In the genomic region with DNA sequence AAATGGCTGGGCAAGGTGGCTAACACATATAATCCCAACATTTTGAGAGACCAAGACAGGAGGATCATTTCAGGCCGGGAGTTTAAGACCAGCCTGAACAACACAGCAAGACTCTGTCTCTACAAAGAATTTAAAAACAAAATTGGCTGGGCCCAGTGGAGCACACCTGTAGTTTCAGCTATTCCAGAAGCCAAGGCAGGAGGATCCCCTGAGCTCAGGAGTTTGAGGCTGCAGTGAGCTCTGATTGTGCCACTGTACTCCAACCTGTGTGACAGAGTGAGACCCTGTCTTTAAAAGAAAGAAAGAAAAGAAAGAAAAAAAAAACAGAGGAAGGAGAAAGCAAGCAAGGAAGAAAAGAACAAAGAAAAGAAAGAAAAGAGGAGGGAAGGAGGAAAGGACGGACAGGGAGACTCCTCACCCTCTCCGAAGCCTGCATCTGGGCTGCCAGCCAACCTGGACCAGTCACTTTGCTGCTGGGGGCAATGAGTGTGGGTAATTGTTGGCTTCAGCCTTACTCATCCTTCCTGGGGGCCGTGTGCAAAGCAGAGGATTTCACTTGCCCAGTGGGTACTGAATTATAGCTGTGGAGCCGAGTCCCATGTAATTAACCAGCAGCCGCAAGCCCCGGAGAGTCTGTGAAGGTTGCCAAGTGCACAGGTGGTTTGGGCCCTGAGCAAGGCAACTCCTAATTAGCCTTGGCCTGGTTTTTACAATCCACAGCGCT, we compare ENCODE assay signal across 10 cellular contexts. TPM values are rescaled to one million over a fixed set of nuclear protein-coding genes. Genes with fewer than 3 reads are reported as not detected.
DNase-seq lines count a peak whose midpoint lies in the region; ATAC-seq and TF ChIP-seq lines count a peak whose summit lies in the region.
"Had no signal": no experiment of that assay in that cellular context is flagged by ENCODE, and none has a peak within 500 bp of the region (broad histone marks: within the 10 kb centered on the region; RNA-seq: fewer than 3 reads in every experiment).

No MANE protein-coding gene starts in this region.

- H3K9ac ChIP-seq in mammary epithelial cell (ENCODE audit: insufficient read depth, low read length): no peak overlapping the region

- intact Hi-C loops in mammary epithelial cell (cut with micrococcal nuclease): no loop called here
- intact Hi-C loops in heart right ventricle (cut with DNase I): no loop called here
- intact Hi-C loops in transverse colon (cut with DNase I; ENCODE audit: low total_unique reads): no loop called here

- H3K27me3 ChIP-seq in mammary epithelial cell (ENCODE audit: insufficient read depth, low read length) (no peaks in the 10 kb centered on the region), HAP-1 (ENCODE audit: low read depth) (peaks cover 15% of the 10 kb centered on the region; the same call in 1 of the 2 replicates), heart right ventricle (peaks cover 0 to 24% (median 0%) of the 10 kb centered on the region in 7 donors), transverse colon (no peaks in the 10 kb centered on the region)

- CTCF ChIA-PET in mammary epithelial cell (lab: Charles Lee; ENCODE audit: low non-redundant PET): interaction anchor here (0.6 to 0.7 kb wide), 3 partner anchors 26 to 138 kb away, joined by 3 to 12 read pairs (median 7); no protein-coding TSS in a partner anchor

- TF ChIP-seq POLR2A in transverse colon (IDR thresholded peaks at IDR 0.05): no peak

- peak overlapping the region; percentile 38 for H2AFZ ChIP-seq in mammary epithelial cell (ENCODE audit: low read depth, low read length)

- H3K4me3 ChIP-seq in mammary epithelial cell (replicated peaks in 1 of 3; ENCODE audit: insufficient read depth in 1 of 3, low read depth in 2 of 3, low read length in 3 of 3): no peak overlapping the region
- no peak overlapping the region for H3K4me3 ChIP-seq in HAP-1
- no peak overlapping the region for H3K4me3 ChIP-seq in heart right ventricle
- H3K4me3 ChIP-seq in transverse colon: no peak overlapping the region

- TF ChIP-seq CTCF in mammary epithelial cell (conservative IDR thresholded peaks at IDR 0.05 in 1 of 2, IDR thresholded peaks at IDR 0.05 in 1 of 2; ENCODE audit: extremely low read depth in 1 of 2, insufficient read depth in 1 of 2, low read depth in 1 of 2, low read length in 2 of 2) (no peak), heart right ventricle (IDR thresholded peaks at IDR 0.05) (no peak), transverse colon (IDR thresholded peaks at IDR 0.05) (no peak)

- H3K4me2 ChIP-seq in mammary epithelial cell (ENCODE audit: insufficient read depth, low read depth, low read length): peak overlapping the region; percentile 1

- no peak for ATAC-seq in GM18873 (IDR thresholded peaks at IDR 0.05; ENCODE audit: low FRiP score, unreplicated experiment)
- no peak for ATAC-seq in heart right ventricle
- ATAC-seq: activated naive CD8-positive, alpha-beta T cell treated with anti-CD3 and anti-CD28 coated beads, Interleukin-2, amount 50 U/mL, for 24 hours had no signal

- peaks cover 21% of the 10 kb centered on the region for H3K4me1 ChIP-seq in mammary epithelial cell (ENCODE audit: insufficient read depth, low read length)
- H3K4me1 ChIP-seq in HAP-1: no peaks in the 10 kb centered on the region
- no peaks in the 10 kb centered on the region for H3K4me1 ChIP-seq in heart right ventricle
- H3K4me1 ChIP-seq in transverse colon: no peaks in the 10 kb centered on the region

- no peak for TF ChIP-seq EP300 in transverse colon (IDR thresholded peaks at IDR 0.05; ENCODE audit: low read depth)

- dilution Hi-C loops in mammary epithelial cell (cut with HindIII; ENCODE audit: low sequenced_read_pairs): no loop called here

- no peaks in the 10 kb centered on the region for H3K79me2 ChIP-seq in mammary epithelial cell (ENCODE audit: insufficient read depth, low read length)

- H3K9me3 ChIP-seq in mammary epithelial cell (replicated peaks; ENCODE audit: insufficient read depth, low read length) (no peaks in the 10 kb centered on the region), HAP-1 (no peaks in the 10 kb centered on the region), heart right ventricle (no peaks in the 10 kb centered on the region), transverse colon (no peaks in the 10 kb centered on the region)

- DNase-seq in EH (ENCODE audit: low read depth) (peak; percentile 88), NCI-H1694 treated with DMSO at 0.1 percent for 48 hours (lab: John Stamatoyannopoulos, UW) (peak; percentile 89), mammary epithelial cell (peak; percentile 92), myocyte (ENCODE audit: low read depth) (peak; percentile 92), HAP-1 (ENCODE audit: low spot score in 2 of 2) (no peak), heart right ventricle (no peak), transverse colon (no peak)
- DNase-seq: activated naive CD8-positive, alpha-beta T cell treated with anti-CD3 and anti-CD28 coated beads, Interleukin-2, amount 50 U/mL, for 24 hours; kidney had no signal

- H3K36me3 ChIP-seq in mammary epithelial cell (ENCODE audit: insufficient read depth, low read length) (no peaks in the 10 kb centered on the region), HAP-1 (replicated peaks) (no peaks in the 10 kb centered on the region), heart right ventricle (no peaks in the 10 kb centered on the region), transverse colon (no peaks in the 10 kb centered on the region)

- in situ Hi-C loops in mammary epithelial cell (cut with MboI; ENCODE audit: low sequenced_read_pairs in 2 of 2): no loop called here
- in situ Hi-C loops in HAP-1 (cut with MboI; ENCODE audit: low sequenced_read_pairs): no loop called here
- in situ Hi-C loops in transverse colon (cut with MboI; ENCODE audit: low pct_ligation_motif_present in 1 of 4, low pct_unique_long_range_greater_than_20kb in 1 of 4, low sequenced_read_pairs in 3 of 4): no loop called here

- no TSS peak for BruUV-seq in mammary epithelial cell (replicated peaks; lab: Mats Ljungman, UMichigan)

- H4K20me1 ChIP-seq in mammary epithelial cell (ENCODE audit: insufficient read depth, low read length): no peaks in the 10 kb centered on the region

- 15% methylated on average over 8 of the region's 8 CpGs for WGBS in mammary epithelial cell (ENCODE audit: low coverage, missing lambda C conversion rate)
- 71 to 73% methylated on average over 8 of the region's 8 CpGs for WGBS in heart right ventricle, 2 donors
- 42 to 47% methylated on average over 2 to 8 of the region's 8 CpGs for WGBS in transverse colon (ENCODE audit: low coverage in 1 of 2), 2 donors

- H3K27ac ChIP-seq in mammary epithelial cell (ENCODE audit: insufficient read depth, low read depth, low read length) (no peak overlapping the region), heart right ventricle (no peak overlapping the region), transverse colon (no peak overlapping the region)

RNA-seq across cellular contexts. Expression of gene MT4, which starts 6.7 kb away (rescaled TPM):
- not detected for total RNA-seq in mammary epithelial cell
- polyA plus RNA-seq in mammary epithelial cell: not detected
- polyA minus RNA-seq in mammary epithelial cell: not detected
- not detected in 2 replicates for total RNA-seq in myocyte
- polyA plus RNA-seq in myocyte (2012): not detected
- total RNA-seq in heart right ventricle: not detected
- not detected for polyA plus RNA-seq in heart right ventricle
- total RNA-seq in transverse colon: 10 to 100 TPM in 1 of 4 donors, not detected in 3; 95.4 TPM
- total RNA-seq: kidney had no signal

RNA-seq across cellular contexts. Expression of gene MT3, which starts 31.1 kb away (rescaled TPM):
- total RNA-seq in mammary epithelial cell (not detected), myocyte (not detected in 2 replicates), heart right ventricle (10 to 100 TPM in 1 of 10 donors, 1 to 10 TPM in 9; 1.9 to 11.6 (median 4.1) TPM), transverse colon (1 to 10 TPM in 1 of 4 donors, not detected in 3; 4.2 TPM)
- polyA plus RNA-seq in mammary epithelial cell (not detected), heart right ventricle (10 to 100 TPM in 1 of 2 donors, 1 to 10 TPM in 1; 4.4 to 29.8 TPM)
- not detected for polyA minus RNA-seq in mammary epithelial cell
- polyA plus RNA-seq in myocyte (2012): 4.3 TPM
- total RNA-seq: kidney had no signal

RNA-seq across cellular contexts. Expression of gene BBS2, which starts 38.4 kb away (rescaled TPM):
- total RNA-seq in mammary epithelial cell (10 to 100 TPM; 46.5 to 60.0 TPM), myocyte (27.2 and 32.9 TPM in 2 replicates), heart right ventricle (10 to 100 TPM; 37.7 to 75.9 (median 60.1) TPM), transverse colon (100 to 1,000 TPM in 1 of 4 donors, 10 to 100 TPM in 3; 38.7 to 171 (median 41.2) TPM)
- polyA plus RNA-seq in mammary epithelial cell (39.3 TPM), heart right ventricle (10 to 100 TPM; 11.7 to 33.0 TPM)
- polyA minus RNA-seq in mammary epithelial cell: 130 TPM
- polyA plus RNA-seq in myocyte (2012): 26.6 TPM

RNA-seq across cellular contexts. Expression of gene MT2A, which starts 50.2 kb away (rescaled TPM):
- 1,000 to 10,000 TPM in 1 of 2 donors, 100 to 1,000 TPM in 1; 295 to 3,844 TPM for total RNA-seq in mammary epithelial cell
- 2,263 TPM for polyA plus RNA-seq in mammary epithelial cell
- polyA minus RNA-seq in mammary epithelial cell: 3,641 TPM
- total RNA-seq in myocyte: 7.1 and 18.6 TPM in 2 replicates
- 374 TPM for polyA plus RNA-seq in myocyte (2012)
- total RNA-seq in heart right ventricle: 100 to 1,000 TPM in 6 of 10 donors, 10 to 100 TPM in 4; 88.8 to 354 (median 109) TPM
- polyA plus RNA-seq in heart right ventricle: 100 to 1,000 TPM; 195 to 231 TPM
- total RNA-seq in transverse colon: 100 to 1,000 TPM in 2 of 4 donors, 10 to 100 TPM in 2; 68.8 to 459 (median 89.3) TPM

Comparison
In these comparisons a context has a peak if more than half of its experiments do, and no peak if none do; other contexts are left out.
1. DNase-seq: peak in EH (single experiment), NCI-H1694 treated with DMSO at 0.1 percent for 48 hours (single experiment), mammary epithelial cell (single experiment) and myocyte (single experiment); none in HAP-1 (0 of 2), heart right ventricle (0 of 2) and transverse colon (single experiment).